In the genomic region with DNA sequence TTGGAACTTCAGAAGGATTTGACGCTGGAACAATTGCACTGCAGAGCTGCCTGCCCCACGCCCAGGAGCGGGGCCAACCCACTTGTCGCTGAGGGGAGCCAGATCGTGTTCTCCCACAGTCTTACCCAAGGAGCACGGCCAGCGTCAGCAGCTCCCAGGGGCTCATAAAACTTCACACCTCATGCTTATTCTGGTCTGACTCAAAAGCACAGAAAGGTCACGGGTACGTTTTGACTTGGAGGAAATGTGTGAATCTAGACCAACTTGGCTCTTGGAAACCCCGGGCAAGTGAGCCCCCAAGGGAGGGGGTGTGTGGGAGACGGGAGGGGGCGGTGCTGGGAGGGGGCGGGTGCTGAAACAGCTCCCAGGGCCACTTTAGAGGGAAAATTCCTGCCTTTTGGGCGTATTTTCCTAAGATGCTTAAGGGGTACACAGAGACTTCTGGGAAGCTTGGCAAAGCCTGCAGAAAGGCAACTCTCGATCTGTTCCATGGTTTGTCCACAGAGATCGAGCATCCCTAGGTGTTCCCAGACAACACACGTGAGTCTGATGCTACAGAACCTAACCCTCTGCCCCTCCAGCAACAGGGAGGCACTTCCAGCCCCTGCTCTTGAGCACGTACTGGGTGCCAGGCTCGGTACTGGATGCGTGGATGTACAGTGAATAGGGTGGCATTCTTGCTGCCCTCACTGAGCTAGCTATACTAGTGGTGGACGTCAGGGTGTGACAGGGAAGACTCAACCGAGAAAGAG, we compare ENCODE assay signal across 8 cellular contexts.
DNase-seq lines count a peak whose midpoint lies in the region; ATAC-seq and TF ChIP-seq lines count a peak whose summit lies in the region.

No MANE protein-coding gene starts in this region.

- no peak for TF ChIP-seq POLR2A in stomach (IDR thresholded peaks at IDR 0.05)

- no peaks in the 10 kb centered on the region for H3K9me3 ChIP-seq in right cardiac atrium (ENCODE audit: control insufficient read depth, low read length)
- H3K9me3 ChIP-seq in stomach: no peaks in the 10 kb centered on the region

- H3K4me3 Mint-ChIP-seq in activated T-helper 2 cell treated with anti-CD3 and anti-CD28 coated beads, Interferon-gamma antibody, Interleukin-2, Interleukin-4, amounts not matched to agents 10 μg/mL and 5 μg/mL and 100 μg/mL, durations not matched to agents 14 hours and 24 hours and 36 hours (ENCODE audit: low read depth): peak overlapping the region; percentile 22

- H3K36me3 Mint-ChIP-seq in activated T-helper 2 cell treated with anti-CD3 and anti-CD28 coated beads, Interferon-gamma antibody, Interleukin-2, Interleukin-4, amounts not matched to agents 10 μg/mL and 5 μg/mL and 100 μg/mL, durations not matched to agents 14 hours and 24 hours and 36 hours (ENCODE audit: low read depth): peaks cover 16% of the 10 kb centered on the region

- no peaks in the 10 kb centered on the region for H3K9me3 Mint-ChIP-seq in activated T-helper 2 cell treated with anti-CD3 and anti-CD28 coated beads, Interferon-gamma antibody, Interleukin-2, Interleukin-4, amounts not matched to agents 10 μg/mL and 5 μg/mL and 100 μg/mL, durations not matched to agents 14 hours and 24 hours and 36 hours

- TF ChIP-seq CTCF in stomach (IDR thresholded peaks at IDR 0.05): no peak

- TF ChIP-seq EP300 in stomach (IDR thresholded peaks at IDR 0.05): no peak

- no peak overlapping the region for H3K4me3 ChIP-seq in right cardiac atrium (ENCODE audit: low read length)
- H3K4me3 ChIP-seq in stomach: no peak overlapping the region

- H3K4me1 Mint-ChIP-seq in activated T-helper 2 cell treated with anti-CD3 and anti-CD28 coated beads, Interferon-gamma antibody, Interleukin-2, Interleukin-4, amounts not matched to agents 10 μg/mL and 5 μg/mL and 100 μg/mL, durations not matched to agents 14 hours and 24 hours and 36 hours (ENCODE audit: low read depth): peaks cover 32% of the 10 kb centered on the region

- peaks cover 2% of the 10 kb centered on the region for H3K4me1 ChIP-seq in right cardiac atrium (ENCODE audit: control insufficient read depth, insufficient read depth, low read length)
- peaks cover 0 to 26% (median 10%) of the 10 kb centered on the region in 4 donors for H3K4me1 ChIP-seq in stomach

- H3K36me3 ChIP-seq in stomach: no peaks in the 10 kb centered on the region

- H3K27me3 ChIP-seq in right cardiac atrium (ENCODE audit: control insufficient read depth, insufficient read depth) (no peaks in the 10 kb centered on the region), stomach (no peaks in the 10 kb centered on the region)

- intact Hi-C loops in activated T-helper 2 cell treated with anti-CD3 and anti-CD28 coated beads, Interferon-gamma antibody, Interleukin-2, Interleukin-4, amounts not matched to agents 10 μg/mL and 5 μg/mL and 100 μg/mL, durations not matched to agents 14 hours and 24 hours and 36 hours (cut with micrococcal nuclease): loop anchor here (1.0 to 10.0 kb wide), 3 partner anchors 9 to 454 kb away; partner anchors contain the start of gene TNFRSF8
- intact Hi-C loops in right cardiac atrium (cut with DNase I): no loop called here
- intact Hi-C loops in stomach (cut with DNase I; ENCODE audit: low total_unique reads): no loop called here

- ATAC-seq in right cardiac atrium (peak; percentile 96 to 97), HG03439 (IDR thresholded peaks at IDR 0.05; ENCODE audit: unreplicated experiment) (no peak)

- WGBS in right cardiac atrium: 18% methylated on average over 22 of the region's 22 CpGs
- WGBS in stomach, 5 donors: 34 to 42% (median 41%) methylated on average over 20 to 22 of the region's 22 CpGs

- no peaks in the 10 kb centered on the region for H3K27me3 Mint-ChIP-seq in activated T-helper 2 cell treated with anti-CD3 and anti-CD28 coated beads, Interferon-gamma antibody, Interleukin-2, Interleukin-4, amounts not matched to agents 10 μg/mL and 5 μg/mL and 100 μg/mL, durations not matched to agents 14 hours and 24 hours and 36 hours (ENCODE audit: low read depth)

- no peak overlapping the region for H3K27ac ChIP-seq in right cardiac atrium (ENCODE audit: low read length)
- H3K27ac ChIP-seq in stomach: peak overlapping the region in 2 of 5 donors; percentile 44 to 61

- peak overlapping the region; percentile 72 for H3K27ac Mint-ChIP-seq in activated T-helper 2 cell treated with anti-CD3 and anti-CD28 coated beads, Interferon-gamma antibody, Interleukin-2, Interleukin-4, amounts not matched to agents 10 μg/mL and 5 μg/mL and 100 μg/mL, durations not matched to agents 14 hours and 24 hours and 36 hours

- DNase-seq in GM03348 (ENCODE audit: low spot score) (peak; percentile 64), right cardiac atrium (peak; percentile 92 to 96 (median 95)), GOT3 (lab: John Stamatoyannopoulos, UW) (no peak), SW 1271 (lab: John Stamatoyannopoulos, UW) (no peak), stomach (no peak)
- no peak for DNase-seq in activated T-helper 2 cell treated with anti-CD3 and anti-CD28 coated beads, Interferon-gamma antibody, Interleukin-2, Interleukin-4, amounts not matched to agents 10 μg/mL and 5 μg/mL and 100 μg/mL, durations not matched to agents 14 hours and 24 hours and 36 hours (ENCODE audit: low spot score)
- DNase-seq in stimulated activated CD4-positive, alpha-beta T cell treated with anti-CD3 and anti-CD28 coated beads, Interleukin-1b, Interleukin-23, amount 100 ng/mL, for 24 hours (ENCODE audit: low read depth in 4 of 4, low spot score in 1 of 4): peak in 3 of 4 experiments; percentile 23 to 55 (median 35)

Comparison
In these comparisons a context has a peak if more than half of its experiments do, and no peak if none do; other contexts are left out.
1. DNase-seq: peak in GM03348 (single experiment), right cardiac atrium (3 of 3) and stimulated activated CD4-positive, alpha-beta T cell treated with anti-CD3 and anti-CD28 coated beads, Interleukin-1b, Interleukin-23, amount 100 ng/mL, for 24 hours (3 of 4); none in activated T-helper 2 cell treated with anti-CD3 and anti-CD28 coated beads, Interferon-gamma antibody, Interleukin-2, Interleukin-4, amounts not matched to agents 10 μg/mL and 5 μg/mL and 100 μg/mL, durations not matched to agents 14 hours and 24 hours and 36 hours (single experiment), GOT3 (single experiment), SW 1271 (0 of 2) and stomach (single experiment).